In the genomic region with DNA sequence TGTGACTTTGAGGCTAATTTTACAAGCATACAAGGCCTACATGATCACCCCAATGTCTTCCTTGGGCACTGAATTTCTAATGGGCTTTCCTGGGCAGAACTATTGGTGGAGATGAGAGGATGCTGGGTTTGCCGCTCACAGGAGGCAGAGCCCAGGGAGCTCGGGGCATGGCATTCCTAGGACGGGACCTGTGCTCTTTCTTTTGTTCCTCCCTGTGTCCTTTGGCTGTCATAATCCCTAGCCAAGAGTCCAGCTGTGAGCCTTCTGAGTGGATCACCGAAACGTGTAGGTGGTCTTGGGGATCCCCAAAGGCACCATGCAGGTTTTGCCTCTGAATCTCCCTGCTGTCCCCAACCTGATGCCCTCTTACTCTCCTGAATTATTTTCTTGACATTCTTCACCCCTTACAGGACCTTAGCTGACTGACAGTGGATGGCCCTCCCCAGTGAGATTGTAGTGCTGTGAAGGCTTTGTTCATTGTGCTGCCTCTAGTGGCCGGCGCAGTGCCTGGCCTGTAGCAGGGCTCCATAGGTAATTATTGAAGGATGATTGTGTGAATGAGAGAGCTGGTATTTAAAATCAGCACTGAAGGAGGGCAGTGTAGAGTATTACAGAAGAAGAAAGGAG, we compare ENCODE assay signal across 1 cellular context.
A peak's percentile ranks its signal among the peaks of the same experiment; 100 is the strongest.
TF ChIP-seq lines count a peak whose summit lies in the region.

No MANE protein-coding gene starts in this region.

TF ChIP-seq in H1, 55 proteins besides CTCF, POLR2A, EP300 and RAD21 (continued from another document):
- TF ChIP-seq RXRA (IDR thresholded peaks at IDR 0.05; ENCODE audit: insufficient read depth, low read depth, low read length) (no peak), TEAD4 (IDR thresholded peaks at IDR 0.05; ENCODE audit: low read depth, low read length) (0 out of 2 replicates have a peak, but pooled peaks have one; percentile 30), RBBP5 (IDR thresholded peaks at IDR 0.05; ENCODE audit: borderline replicate concordance, low read depth, low read length) (no peak), PHF8 (conservative IDR thresholded peaks at IDR 0.05; ENCODE audit: low read depth, low read length) (no peak), SP1 (IDR thresholded peaks at IDR 0.05; ENCODE audit: low read depth, low read length) (no peak), SP4 (IDR thresholded peaks at IDR 0.05; ENCODE audit: low read length) (0 out of 2 replicates have a peak, but pooled peaks have one; percentile 52), HDAC6 (IDR thresholded peaks at IDR 0.05; ENCODE audit: low read depth, low read length) (no peak), KDM1A (IDR thresholded peaks at IDR 0.05; ENCODE audit: borderline replicate concordance, low read length) (no peak), JUND (IDR thresholded peaks at IDR 0.05; ENCODE audit: low read length) (no peak), SIRT6 (IDR thresholded peaks at IDR 0.05; ENCODE audit: low read length) (no peak), EGR1 (IDR thresholded peaks at IDR 0.05; ENCODE audit: borderline replicate concordance, low read depth, low read length) (no peak), CREB1 (IDR thresholded peaks at IDR 0.05) (peak; percentile 53; the same call in 1 of the 2 replicates), NRF1 (IDR thresholded peaks at IDR 0.05; ENCODE audit: low read depth, low read length) (no peak), GABPA (IDR thresholded peaks at IDR 0.05; ENCODE audit: borderline replicate concordance, insufficient read depth, low read length) (no peak), SAP30 (IDR thresholded peaks at IDR 0.05; ENCODE audit: insufficient read depth, insufficient replicate concordance, low read length) (no peak), BACH1 (IDR thresholded peaks at IDR 0.05; ENCODE audit: low read length) (no peak), CBX8 (IDR thresholded peaks at IDR 0.05; ENCODE audit: borderline replicate concordance, low read depth, low read length) (no peak)
- TF ChIP-seq, protein P1, sequence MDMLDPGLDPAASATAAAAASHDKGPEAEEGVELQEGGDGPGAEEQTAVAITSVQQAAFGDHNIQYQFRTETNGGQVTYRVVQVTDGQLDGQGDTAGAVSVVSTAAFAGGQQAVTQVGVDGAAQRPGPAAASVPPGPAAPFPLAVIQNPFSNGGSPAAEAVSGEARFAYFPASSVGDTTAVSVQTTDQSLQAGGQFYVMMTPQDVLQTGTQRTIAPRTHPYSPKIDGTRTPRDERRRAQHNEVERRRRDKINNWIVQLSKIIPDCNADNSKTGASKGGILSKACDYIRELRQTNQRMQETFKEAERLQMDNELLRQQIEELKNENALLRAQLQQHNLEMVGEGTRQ (IDR thresholded peaks at IDR 0.05; ENCODE audit: low read length): no peak
- TF ChIP-seq, protein P2, sequence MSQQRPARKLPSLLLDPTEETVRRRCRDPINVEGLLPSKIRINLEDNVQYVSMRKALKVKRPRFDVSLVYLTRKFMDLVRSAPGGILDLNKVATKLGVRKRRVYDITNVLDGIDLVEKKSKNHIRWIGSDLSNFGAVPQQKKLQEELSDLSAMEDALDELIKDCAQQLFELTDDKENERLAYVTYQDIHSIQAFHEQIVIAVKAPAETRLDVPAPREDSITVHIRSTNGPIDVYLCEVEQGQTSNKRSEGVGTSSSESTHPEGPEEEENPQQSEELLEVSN (IDR thresholded peaks at IDR 0.05): no peak
- TF ChIP-seq, protein P3, sequence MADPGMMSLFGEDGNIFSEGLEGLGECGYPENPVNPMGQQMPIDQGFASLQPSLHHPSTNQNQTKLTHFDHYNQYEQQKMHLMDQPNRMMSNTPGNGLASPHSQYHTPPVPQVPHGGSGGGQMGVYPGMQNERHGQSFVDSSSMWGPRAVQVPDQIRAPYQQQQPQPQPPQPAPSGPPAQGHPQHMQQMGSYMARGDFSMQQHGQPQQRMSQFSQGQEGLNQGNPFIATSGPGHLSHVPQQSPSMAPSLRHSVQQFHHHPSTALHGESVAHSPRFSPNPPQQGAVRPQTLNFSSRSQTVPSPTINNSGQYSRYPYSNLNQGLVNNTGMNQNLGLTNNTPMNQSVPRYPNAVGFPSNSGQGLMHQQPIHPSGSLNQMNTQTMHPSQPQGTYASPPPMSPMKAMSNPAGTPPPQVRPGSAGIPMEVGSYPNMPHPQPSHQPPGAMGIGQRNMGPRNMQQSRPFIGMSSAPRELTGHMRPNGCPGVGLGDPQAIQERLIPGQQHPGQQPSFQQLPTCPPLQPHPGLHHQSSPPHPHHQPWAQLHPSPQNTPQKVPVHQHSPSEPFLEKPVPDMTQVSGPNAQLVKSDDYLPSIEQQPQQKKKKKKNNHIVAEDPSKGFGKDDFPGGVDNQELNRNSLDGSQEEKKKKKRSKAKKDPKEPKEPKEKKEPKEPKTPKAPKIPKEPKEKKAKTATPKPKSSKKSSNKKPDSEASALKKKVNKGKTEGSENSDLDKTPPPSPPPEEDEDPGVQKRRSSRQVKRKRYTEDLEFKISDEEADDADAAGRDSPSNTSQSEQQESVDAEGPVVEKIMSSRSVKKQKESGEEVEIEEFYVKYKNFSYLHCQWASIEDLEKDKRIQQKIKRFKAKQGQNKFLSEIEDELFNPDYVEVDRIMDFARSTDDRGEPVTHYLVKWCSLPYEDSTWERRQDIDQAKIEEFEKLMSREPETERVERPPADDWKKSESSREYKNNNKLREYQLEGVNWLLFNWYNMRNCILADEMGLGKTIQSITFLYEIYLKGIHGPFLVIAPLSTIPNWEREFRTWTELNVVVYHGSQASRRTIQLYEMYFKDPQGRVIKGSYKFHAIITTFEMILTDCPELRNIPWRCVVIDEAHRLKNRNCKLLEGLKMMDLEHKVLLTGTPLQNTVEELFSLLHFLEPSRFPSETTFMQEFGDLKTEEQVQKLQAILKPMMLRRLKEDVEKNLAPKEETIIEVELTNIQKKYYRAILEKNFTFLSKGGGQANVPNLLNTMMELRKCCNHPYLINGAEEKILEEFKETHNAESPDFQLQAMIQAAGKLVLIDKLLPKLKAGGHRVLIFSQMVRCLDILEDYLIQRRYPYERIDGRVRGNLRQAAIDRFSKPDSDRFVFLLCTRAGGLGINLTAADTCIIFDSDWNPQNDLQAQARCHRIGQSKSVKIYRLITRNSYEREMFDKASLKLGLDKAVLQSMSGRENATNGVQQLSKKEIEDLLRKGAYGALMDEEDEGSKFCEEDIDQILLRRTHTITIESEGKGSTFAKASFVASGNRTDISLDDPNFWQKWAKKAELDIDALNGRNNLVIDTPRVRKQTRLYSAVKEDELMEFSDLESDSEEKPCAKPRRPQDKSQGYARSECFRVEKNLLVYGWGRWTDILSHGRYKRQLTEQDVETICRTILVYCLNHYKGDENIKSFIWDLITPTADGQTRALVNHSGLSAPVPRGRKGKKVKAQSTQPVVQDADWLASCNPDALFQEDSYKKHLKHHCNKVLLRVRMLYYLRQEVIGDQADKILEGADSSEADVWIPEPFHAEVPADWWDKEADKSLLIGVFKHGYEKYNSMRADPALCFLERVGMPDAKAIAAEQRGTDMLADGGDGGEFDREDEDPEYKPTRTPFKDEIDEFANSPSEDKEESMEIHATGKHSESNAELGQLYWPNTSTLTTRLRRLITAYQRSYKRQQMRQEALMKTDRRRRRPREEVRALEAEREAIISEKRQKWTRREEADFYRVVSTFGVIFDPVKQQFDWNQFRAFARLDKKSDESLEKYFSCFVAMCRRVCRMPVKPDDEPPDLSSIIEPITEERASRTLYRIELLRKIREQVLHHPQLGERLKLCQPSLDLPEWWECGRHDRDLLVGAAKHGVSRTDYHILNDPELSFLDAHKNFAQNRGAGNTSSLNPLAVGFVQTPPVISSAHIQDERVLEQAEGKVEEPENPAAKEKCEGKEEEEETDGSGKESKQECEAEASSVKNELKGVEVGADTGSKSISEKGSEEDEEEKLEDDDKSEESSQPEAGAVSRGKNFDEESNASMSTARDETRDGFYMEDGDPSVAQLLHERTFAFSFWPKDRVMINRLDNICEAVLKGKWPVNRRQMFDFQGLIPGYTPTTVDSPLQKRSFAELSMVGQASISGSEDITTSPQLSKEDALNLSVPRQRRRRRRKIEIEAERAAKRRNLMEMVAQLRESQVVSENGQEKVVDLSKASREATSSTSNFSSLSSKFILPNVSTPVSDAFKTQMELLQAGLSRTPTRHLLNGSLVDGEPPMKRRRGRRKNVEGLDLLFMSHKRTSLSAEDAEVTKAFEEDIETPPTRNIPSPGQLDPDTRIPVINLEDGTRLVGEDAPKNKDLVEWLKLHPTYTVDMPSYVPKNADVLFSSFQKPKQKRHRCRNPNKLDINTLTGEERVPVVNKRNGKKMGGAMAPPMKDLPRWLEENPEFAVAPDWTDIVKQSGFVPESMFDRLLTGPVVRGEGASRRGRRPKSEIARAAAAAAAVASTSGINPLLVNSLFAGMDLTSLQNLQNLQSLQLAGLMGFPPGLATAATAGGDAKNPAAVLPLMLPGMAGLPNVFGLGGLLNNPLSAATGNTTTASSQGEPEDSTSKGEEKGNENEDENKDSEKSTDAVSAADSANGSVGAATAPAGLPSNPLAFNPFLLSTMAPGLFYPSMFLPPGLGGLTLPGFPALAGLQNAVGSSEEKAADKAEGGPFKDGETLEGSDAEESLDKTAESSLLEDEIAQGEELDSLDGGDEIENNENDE (IDR thresholded peaks at IDR 0.05; ENCODE audit: insufficient replicate concordance, low read length): no peak
